ENCODE assay signal across 18 cellular contexts in the genomic region with DNA sequence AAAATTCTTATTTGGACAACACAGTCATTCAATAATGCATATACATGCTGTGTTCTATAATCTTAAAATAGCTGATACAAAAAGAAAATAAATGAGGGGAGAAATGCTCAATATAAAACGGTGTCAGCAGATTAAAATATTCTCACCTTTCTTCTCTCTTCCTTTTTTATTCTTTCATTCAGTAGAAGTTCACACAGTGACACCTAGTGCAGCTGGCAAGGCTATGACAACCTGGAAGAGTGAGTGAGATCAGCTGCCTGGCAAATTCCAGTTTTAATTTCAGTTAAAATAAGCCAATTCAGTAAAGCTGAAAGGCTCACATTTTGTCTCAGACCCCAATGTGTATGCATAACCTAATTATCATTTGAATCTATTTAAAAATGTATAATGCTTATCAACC.
DNase-seq lines count a peak whose midpoint lies in the region; FAIRE-seq and TF ChIP-seq lines count a peak whose summit lies in the region.
"Had no signal": no experiment of that assay in that cellular context is flagged by ENCODE, and none has a peak within 500 bp of the region (broad histone marks: within the 10 kb centered on the region; RNA-seq: fewer than 3 reads in every experiment).

No MANE protein-coding gene starts in this region.

- POLR2A ChIA-PET in PC-9 (lab: Charles Lee; ENCODE audit: unreplicated experiment), result interaction anchor here (0.7 kb wide), 1 partner anchor 393 kb away, joined by 13 read pairs; no protein-coding TSS in a partner anchor

- no peaks in the 10 kb centered on the region for H3K27me3 ChIP-seq in PC-9 (ENCODE audit: insufficient read depth, low read depth)
- H3K27me3 ChIP-seq in endodermal cell (ENCODE audit: control insufficient read depth, insufficient read depth, low read length, poor library complexity, severe bottlenecking), result no peaks in the 10 kb centered on the region
- no peaks in the 10 kb centered on the region for H3K27me3 ChIP-seq in Peyer's patch
- H3K27me3 ChIP-seq: left lung, upper lobe of left lung had no signal

- H3K79me2 ChIP-seq in PC-9 (ENCODE audit: low read depth), result no peaks in the 10 kb centered on the region

- no peaks in the 10 kb centered on the region for H3K36me3 ChIP-seq in PC-9 (ENCODE audit: low read depth)
- H3K36me3 ChIP-seq in endodermal cell (ENCODE audit: control insufficient read depth, insufficient read depth, low read length), result no peaks in the 10 kb centered on the region
- H3K36me3 ChIP-seq in Peyer's patch, result no peaks in the 10 kb centered on the region
- H3K36me3 ChIP-seq: left lung, upper lobe of left lung had no signal

- DNase-seq in NCI-H748 (lab: John Stamatoyannopoulos, UW; ENCODE audit: unreplicated experiment), result peak; percentile 6
- DNase-seq in NCI-H748 treated with DMSO at 0.1 percent for 48 hours (lab: John Stamatoyannopoulos, UW), result no peak
- no peak for DNase-seq in PC-9
- no peak for DNase-seq in endodermal cell
- DNase-seq in urothelium cell line (ENCODE audit: low spot score), result peak; percentile 15
- no peak for DNase-seq in NCI-H1436 (lab: John Stamatoyannopoulos, UW)
- DNase-seq in Peyer's patch, result no peak
- no peak for DNase-seq in stimulated activated CD4-positive, alpha-beta T cell treated with anti-CD3 and anti-CD28 coated beads, Interleukin-2, amount 100 ng/mL, for 48 hours
- DNase-seq: activated CD4-positive, alpha-beta T cell treated with anti-CD3 and anti-CD28 coated beads, Interleukin-2, amount 10 ng/mL, durations not matched to agents 24 days and 14 days; activated naive CD4-positive, alpha-beta T cell treated with anti-CD3 and anti-CD28 coated beads, Interleukin-2, amount 50 U/mL, for 16 hours; Caco-2; KG1; left lung; NCI-H526 treated with DMSO at 0.1 percent for 48 hours; Right ventricle myocardium superior; stimulated activated naive CD4-positive, alpha-beta T cell; T1000; upper lobe of left lung had no signal

- no peaks in the 10 kb centered on the region for H4K20me1 ChIP-seq in PC-9 (ENCODE audit: insufficient read depth)

- H3K4me3 ChIP-seq in PC-9 (no peak overlapping the region), endodermal cell (ENCODE audit: low read length) (no peak overlapping the region), Peyer's patch (no peak overlapping the region)
- H3K4me3 ChIP-seq: left lung, upper lobe of left lung had no signal

- intact Hi-C loops in PC-9 (cut with micrococcal nuclease; ENCODE audit: unreplicated experiment), result loop anchor here (5.0 kb wide), 1 partner anchor 380 kb away; no protein-coding TSS in a partner anchor

- peak; percentile 61 for TF ChIP-seq CTCF in PC-9 (conservative IDR thresholded peaks at IDR 0.05)
- TF ChIP-seq CTCF in endodermal cell (conservative IDR thresholded peaks at IDR 0.05), result peak; percentile 74
- TF ChIP-seq CTCF in Peyer's patch (IDR thresholded peaks at IDR 0.05), result peak in 3 of 6 experiments; percentile 29 to 43 (median 34)

- H3K4me2 ChIP-seq in PC-9, result no peak overlapping the region

- no peak overlapping the region for H2AFZ ChIP-seq in PC-9

- peaks cover 30% of the 10 kb centered on the region for H3K36me3 Mint-ChIP-seq in endodermal cell (ENCODE audit: low read depth)

- peaks cover 34% of the 10 kb centered on the region for H3K9me3 Mint-ChIP-seq in endodermal cell

- FAIRE-seq in urothelium cell line (lab: Jason Lieb, UNC), result no peak

- H3K9ac ChIP-seq in endodermal cell (ENCODE audit: extremely low read depth, low read length, poor library complexity, severe bottlenecking), result no peak overlapping the region

- no peak overlapping the region for H3K27ac ChIP-seq in PC-9
- no peak overlapping the region for H3K27ac ChIP-seq in endodermal cell (ENCODE audit: low read depth, low read length)
- no peak overlapping the region for H3K27ac ChIP-seq in Peyer's patch
- H3K27ac ChIP-seq: left lung, upper lobe of left lung had no signal

- H3K4me1 ChIP-seq in PC-9 (replicated peaks; ENCODE audit: insufficient read depth) (no peaks in the 10 kb centered on the region), endodermal cell (ENCODE audit: control insufficient read depth, insufficient read depth, low read length) (no peaks in the 10 kb centered on the region), Peyer's patch (no peaks in the 10 kb centered on the region)
- H3K4me1 ChIP-seq: Caco-2, left lung, upper lobe of left lung had no signal

- no peaks in the 10 kb centered on the region for H3K9me2 ChIP-seq in PC-9 (ENCODE audit: insufficient read depth)

- peaks cover 2% of the 10 kb centered on the region for H3K4me1 Mint-ChIP-seq in endodermal cell
- H3K4me1 Mint-ChIP-seq: activated CD4-positive, alpha-beta T cell treated with anti-CD3 and anti-CD28 coated beads, Interleukin-2, amount 10 ng/mL, durations not matched to agents 24 days and 14 days had no signal

- H3K9me3 ChIP-seq in PC-9 (ENCODE audit: insufficient read depth, low read depth) (peaks cover 9% of the 10 kb centered on the region; the same call in 1 of the 2 replicates), endodermal cell (ENCODE audit: control insufficient read depth, low read length) (peaks cover 26% of the 10 kb centered on the region), Peyer's patch (peaks cover 0 to 5% (median 0%) of the 10 kb centered on the region in 4 donors)
- H3K9me3 ChIP-seq: Caco-2 had no signal

- no peaks in the 10 kb centered on the region for H3F3A ChIP-seq in PC-9 (ENCODE audit: insufficient read depth, low read depth)

- no peak overlapping the region for H3K4me3 Mint-ChIP-seq in endodermal cell
- H3K4me3 Mint-ChIP-seq: activated CD4-positive, alpha-beta T cell treated with anti-CD3 and anti-CD28 coated beads, Interleukin-2, amount 10 ng/mL, durations not matched to agents 24 days and 14 days had no signal

- WGBS in endodermal cell (ENCODE audit: insufficient coverage in 1 of 2, insufficient read length in 1 of 2), 2 experiments, result 25% methylated on average over 1 of the region's 1 CpG; no CpG with 5 or more reads in 1 of the 2 experiments

- H3K27ac Mint-ChIP-seq in endodermal cell, result no peak overlapping the region
- H3K27ac Mint-ChIP-seq: activated CD4-positive, alpha-beta T cell treated with anti-CD3 and anti-CD28 coated beads, Interleukin-2, amount 10 ng/mL, durations not matched to agents 24 days and 14 days had no signal

- H3K27me3 Mint-ChIP-seq in endodermal cell (ENCODE audit: insufficient read depth), result no peaks in the 10 kb centered on the region
- H3K27me3 Mint-ChIP-seq: activated CD4-positive, alpha-beta T cell treated with anti-CD3 and anti-CD28 coated beads, Interleukin-2, amount 10 ng/mL, durations not matched to agents 24 days and 14 days had no signal

- no peak for TF ChIP-seq POLR2A in Peyer's patch (IDR thresholded peaks at IDR 0.05)

- no TSS peak for BruUV-seq in PC-9 (replicated peaks; lab: Mats Ljungman, UMichigan)

- CTCF ChIA-PET in PC-9 (lab: Charles Lee), result interaction anchor here (0.5 kb wide), 1 partner anchor 58 kb away, joined by 3 read pairs; no protein-coding TSS in a partner anchor

Comparison
In these comparisons a context has a peak if more than half of its experiments do, and no peak if none do; other contexts are left out.
1. DNase-seq: peak in NCI-H748 (single experiment) and urothelium cell line (single experiment); none in NCI-H748 treated with DMSO at 0.1 percent for 48 hours (single experiment), PC-9 (0 of 2), endodermal cell (single experiment), NCI-H1436 (single experiment), Peyer's patch (0 of 3) and stimulated activated CD4-positive, alpha-beta T cell treated with anti-CD3 and anti-CD28 coated beads, Interleukin-2, amount 100 ng/mL, for 48 hours (0 of 2).